25 cellular contexts compared by ENCODE assay signal in the genomic region with DNA sequence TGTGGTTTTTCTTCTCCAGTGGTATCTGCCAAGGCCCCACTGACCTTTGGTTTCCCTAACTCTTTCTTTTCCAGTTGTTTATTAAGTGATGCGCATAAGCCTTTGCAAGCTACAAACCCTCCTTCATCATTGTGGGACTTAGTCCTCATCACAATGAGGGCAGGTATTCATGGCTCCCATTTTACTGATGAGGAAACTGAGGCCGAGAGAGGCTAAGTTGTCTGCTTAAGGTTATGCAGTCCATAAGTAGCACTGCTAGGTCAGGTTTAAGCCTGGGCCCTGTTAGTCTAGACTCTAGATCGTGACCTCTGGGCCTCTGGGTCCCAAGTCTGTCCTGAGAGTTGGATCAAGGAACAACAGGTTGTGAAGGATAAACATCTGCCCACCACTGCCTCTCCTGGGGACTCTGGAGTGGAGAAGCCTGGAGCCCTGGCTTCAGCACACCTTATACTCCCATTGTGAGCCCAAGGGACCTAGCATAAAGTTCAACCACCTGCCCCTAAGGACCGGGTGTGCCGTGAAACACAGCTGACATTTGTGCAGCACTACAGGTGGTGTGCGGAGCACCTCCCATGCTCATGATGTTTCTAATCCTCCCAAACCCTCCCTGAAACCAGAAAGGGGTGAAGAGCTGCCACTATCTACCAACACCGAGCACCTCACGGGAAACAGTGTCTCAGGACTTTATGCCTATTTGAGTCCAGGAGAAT. TPM values are rescaled to one million over a fixed set of nuclear protein-coding genes. Genes with fewer than 3 reads are reported as not detected.
"Had no signal": no experiment of that assay in that cellular context is flagged by ENCODE, and none has a peak within 500 bp of the region (broad histone marks: within the 10 kb centered on the region; RNA-seq: fewer than 3 reads in every experiment).

No MANE protein-coding gene starts in this region.

- H3K4me3 ChIP-seq: esophagus squamous epithelium, heart right ventricle, left ventricle myocardium inferior, neural progenitor cell, psoas muscle, skin epidermis, suprapubic skin, transverse colon had no signal

- H3K27ac ChIP-seq: esophagus squamous epithelium, heart right ventricle, left ventricle myocardium inferior, neural progenitor cell, psoas muscle, skin epidermis, suprapubic skin, transverse colon had no signal

- H3K9me3 Mint-ChIP-seq: activated naive CD8-positive, alpha-beta T cell treated with anti-CD3 and anti-CD28 coated beads for 36 hours; activated T-helper 1 cell treated with anti-CD3 and anti-CD28 coated beads, Interleukin-12 subunit alpha, Interleukin-12 subunit beta, Interleukin-2, Interleukin-4 antibody, amounts not matched to agents 30 ng/mL and 10 ng/mL and 1 ng/mL, durations not matched to agents 14 hours and 24 hours and 36 hours; memory B cell; naive B cell; neural progenitor cell; stimulated activated naive CD8-positive, alpha-beta T cell treated with anti-CD3 and anti-CD28 coated beads, Interleukin-15, amount 100 ng/mL, for 72 hours had no signal

- H3K4me3 Mint-ChIP-seq: activated naive CD8-positive, alpha-beta T cell treated with anti-CD3 and anti-CD28 coated beads for 36 hours; activated T-helper 1 cell treated with anti-CD3 and anti-CD28 coated beads, Interleukin-12 subunit alpha, Interleukin-12 subunit beta, Interleukin-2, Interleukin-4 antibody, amounts not matched to agents 30 ng/mL and 10 ng/mL and 1 ng/mL, durations not matched to agents 14 hours and 24 hours and 36 hours; memory B cell; naive B cell; neural progenitor cell; stimulated activated naive CD8-positive, alpha-beta T cell treated with anti-CD3 and anti-CD28 coated beads, Interleukin-15, amount 100 ng/mL, for 72 hours had no signal

- H3K27ac Mint-ChIP-seq: activated naive CD8-positive, alpha-beta T cell treated with anti-CD3 and anti-CD28 coated beads for 36 hours; activated T-helper 1 cell treated with anti-CD3 and anti-CD28 coated beads, Interleukin-12 subunit alpha, Interleukin-12 subunit beta, Interleukin-2, Interleukin-4 antibody, amounts not matched to agents 30 ng/mL and 10 ng/mL and 1 ng/mL, durations not matched to agents 14 hours and 24 hours and 36 hours; memory B cell; naive B cell; neural progenitor cell had no signal

- DNase-seq: activated CD4-positive, alpha-beta T cell treated with anti-CD3 and anti-CD28 coated beads, Interleukin-2, amount 50 U/mL, for 48 hours; activated naive CD8-positive, alpha-beta T cell treated with anti-CD3 and anti-CD28 coated beads for 36 hours; activated T-cell treated with anti-CD3 and anti-CD28 coated beads for 4 hours; amniotic stem cell; dermis blood vessel endothelial cell; effector memory CD4-positive, alpha-beta T cell; esophagus squamous epithelium; heart right ventricle; left ventricle myocardium inferior; naive B cell; psoas muscle; stimulated activated CD4-positive, alpha-beta T cell treated with anti-CD3 and anti-CD28 coated beads, Interleukin-15, amount 100 ng/mL, for 24 hours; stimulated activated CD4-positive, alpha-beta T cell treated with anti-CD3 and anti-CD28 coated beads, Interleukin-2, amount 100 ng/mL, for 48 hours; stimulated activated naive CD8-positive, alpha-beta T cell treated with anti-CD3 and anti-CD28 coated beads, Interleukin-15, amount 100 ng/mL, for 72 hours; T-helper 2 cell; transverse colon had no signal

- H3K4me1 ChIP-seq: heart right ventricle, left ventricle myocardium inferior, neural progenitor cell, psoas muscle had no signal

- H3K36me3 Mint-ChIP-seq: activated naive CD8-positive, alpha-beta T cell treated with anti-CD3 and anti-CD28 coated beads for 36 hours; memory B cell; naive B cell; neural progenitor cell had no signal

- H3K27me3 ChIP-seq: neural progenitor cell had no signal

- ATAC-seq: heart right ventricle, psoas muscle, right cardiac atrium had no signal

- H3K9me3 ChIP-seq: esophagus squamous epithelium, heart right ventricle, left ventricle myocardium inferior, psoas muscle, suprapubic skin, transverse colon had no signal

- H3K36me3 ChIP-seq: esophagus squamous epithelium, heart right ventricle, left ventricle myocardium inferior, neural progenitor cell, suprapubic skin, transverse colon had no signal

- H3K4me1 Mint-ChIP-seq: neural progenitor cell had no signal

RNA-seq across cellular contexts. Expression of a gene that starts 5.2 kb away (rescaled TPM):
- total RNA-seq: activated naive CD8-positive, alpha-beta T cell treated with anti-CD3 and anti-CD28 coated beads for 36 hours; activated T-helper 1 cell treated with anti-CD3 and anti-CD28 coated beads, Interleukin-12 subunit alpha, Interleukin-12 subunit beta, Interleukin-2, Interleukin-4 antibody, amounts not matched to agents 30 ng/mL and 10 ng/mL and 1 ng/mL, durations not matched to agents 14 hours and 24 hours and 36 hours; cardiac septum; dermis blood vessel endothelial cell; esophagus squamous epithelium; left ventricle myocardium inferior; mononuclear cell; osteoblast; psoas muscle; right cardiac atrium; suprapubic skin had no signal

RNA-seq across cellular contexts. Expression of a gene that starts 41.1 kb away (rescaled TPM):
- total RNA-seq: activated naive CD8-positive, alpha-beta T cell treated with anti-CD3 and anti-CD28 coated beads for 36 hours had no signal
